Comparison of ENCODE assay signal across 8 cellular contexts in genomic region chr3:141737828-141738635, GRCh38. TPM values are rescaled to one million over a fixed set of nuclear protein-coding genes. Genes with fewer than 3 reads are reported as not detected.
DNase-seq lines count a peak whose midpoint lies in the region; ATAC-seq and TF ChIP-seq lines count a peak whose summit lies in the region.

Gene RNF7 (plus strand): TSS chr3:141738298. CDS start chr3:141738342, 44 bp downstream.

- H3K9me3 ChIP-seq in IMR-90 (ENCODE audit: control insufficient read depth, insufficient read depth, low read length): no peaks in the 10 kb centered on the region
- no peaks in the 10 kb centered on the region for H3K9me3 ChIP-seq in OCI-LY7 (ENCODE audit: low read length)
- no peaks in the 10 kb centered on the region for H3K9me3 ChIP-seq in mononuclear cell (ENCODE audit: low read depth, low read length)

- BruUV-seq in IMR-90 (replicated peaks; lab: Mats Ljungman, UMichigan) (no TSS peak), OCI-LY7 (replicated peaks; lab: Mats Ljungman, UMichigan) (no TSS peak)

- ATAC-seq in GM21528 (IDR thresholded peaks at IDR 0.05; ENCODE audit: low FRiP score, unreplicated experiment) (peak; percentile 94), IMR-90 (ENCODE audit: low read depth) (peak; percentile 96)

- peaks cover 0 to 19% of the 10 kb centered on the region in 2 experiments; a peak in 3 of 4 replicates for H3K79me1 ChIP-seq in IMR-90 (ENCODE audit: low read depth in 1 of 2, low read length in 2 of 2)

- H3K23ac ChIP-seq in IMR-90 (ENCODE audit: low read depth, low read length): peak within 1 kb of the TSS; percentile 97

- DNase-seq in DMS153 (lab: John Stamatoyannopoulos, UW) (peak; percentile 94), IMR-90 (peak; percentile 93), OCI-LY7 (ENCODE audit: low spot score) (peak; percentile 98), activated T-cell treated with anti-CD3 and anti-CD28 coated beads for 1 hour (ENCODE audit: low read depth) (peak; percentile 93), epidermal melanocyte (ENCODE audit: insufficient read length, low spot score) (peak; percentile 72)
- peak; percentile 90 to 94 for DNase-seq in stimulated activated CD8-positive, alpha-beta memory T cell treated with anti-CD3 and anti-CD28 coated beads, Interleukin-4, amount 100 ng/mL, for 1 hour (ENCODE audit: low read depth in 2 of 2, low spot score in 1 of 2)

- peak within 1 kb of the TSS; percentile 97 for H3K56ac ChIP-seq in IMR-90 (ENCODE audit: extremely low read depth, insufficient read depth, low read length)

- peak; percentile 73 for TF ChIP-seq RAD21 in IMR-90 (IDR thresholded peaks at IDR 0.05; ENCODE audit: low read length)

- H2BK120ac ChIP-seq in IMR-90 (ENCODE audit: low read depth, low read length): peak within 1 kb of the TSS; percentile 86

- peak within 1 kb of the TSS; percentile 94 for H3K18ac ChIP-seq in IMR-90 (ENCODE audit: low read depth, low read length)

- H3K27me3 ChIP-seq in IMR-90 (ENCODE audit: control insufficient read depth, insufficient read depth, low read length): no peaks in the 10 kb centered on the region
- no peaks in the 10 kb centered on the region for H3K27me3 ChIP-seq in mononuclear cell (ENCODE audit: insufficient read depth, low read length)

- TF ChIP-seq POLR2A in IMR-90 (IDR thresholded peaks at IDR 0.05; ENCODE audit: low read depth, low read length): peak; percentile 68

- peaks cover 2% of the 10 kb centered on the region; the same call in 1 of the 2 replicates for H3K36me3 ChIP-seq in IMR-90 (ENCODE audit: control insufficient read depth, insufficient read depth, low read length)
- H3K36me3 ChIP-seq in OCI-LY7 (ENCODE audit: insufficient read depth, low read length): peaks cover 29% of the 10 kb centered on the region

- peak; percentile 98 for TF ChIP-seq CTCF in IMR-90 (conservative IDR thresholded peaks at IDR 0.05; ENCODE audit: low read depth, low read length)
- TF ChIP-seq CTCF in OCI-LY7 (conservative IDR thresholded peaks at IDR 0.05; ENCODE audit: low read length): peak; percentile 86

- peak within 1 kb of the TSS; percentile 82 for H4K91ac ChIP-seq in IMR-90 (ENCODE audit: insufficient read depth, low read depth, low read length)

- peak within 1 kb of the TSS; percentile 96 for H2AK9ac ChIP-seq in IMR-90 (replicated peaks; ENCODE audit: low read depth, low read length, poor library complexity)

- in situ Hi-C loops in IMR-90 (cut with MboI; ENCODE audit: low sequenced_read_pairs): no loop called here

- H3K27ac ChIP-seq in IMR-90 (ENCODE audit: insufficient read depth, low read length) (peak within 1 kb of the TSS; percentile 97), OCI-LY7 (ENCODE audit: low read depth, low read length, poor library complexity, severe bottlenecking) (peak within 1 kb of the TSS; percentile 71)

- H2AFZ ChIP-seq in IMR-90 (replicated peaks; ENCODE audit: low read length, poor library complexity): peak within 1 kb of the TSS; percentile 100
- H2AFZ ChIP-seq in OCI-LY7 (ENCODE audit: low read length): peak within 1 kb of the TSS; percentile 98

- intact Hi-C loops in IMR-90 (cut with micrococcal nuclease) (loop anchor here (1.0 to 10.0 kb wide), 8 partner anchors 51 to 273 kb away; no protein-coding TSS in a partner anchor), OCI-LY7 (cut with micrococcal nuclease; ENCODE audit: unreplicated experiment) (loop anchor here (1.0 to 10.0 kb wide), 7 partner anchors 137 to 709 kb away; partner anchors contain the start of genes RASA2 and XRN1)

- H3K4me1 ChIP-seq in IMR-90 (ENCODE audit: control insufficient read depth, insufficient read depth, low read length): peaks cover 9% of the 10 kb centered on the region
- H3K4me1 ChIP-seq in OCI-LY7 (ENCODE audit: insufficient read depth, low read length, poor library complexity, severe bottlenecking): peaks cover 40% of the 10 kb centered on the region
- H3K4me1 ChIP-seq in mononuclear cell (ENCODE audit: insufficient read depth, low read length): peaks cover 37% of the 10 kb centered on the region

- H4K8ac ChIP-seq in IMR-90 (ENCODE audit: low read depth in 2 of 2, low read length in 2 of 2): peak within 1 kb of the TSS; percentile 88 to 100

- dilution Hi-C loops in IMR-90 (cut with HindIII; ENCODE audit: low sequenced_read_pairs, unreplicated experiment): no loop called here

- peak within 1 kb of the TSS; percentile 98 for H3K4ac ChIP-seq in IMR-90 (ENCODE audit: low read depth, low read length)

- H3K9me1 ChIP-seq in IMR-90 (ENCODE audit: insufficient read depth, low read length): peaks cover 7% of the 10 kb centered on the region; the same call in 1 of the 2 replicates

- H3K4me2 ChIP-seq in IMR-90 (ENCODE audit: low read depth, low read length) (peak within 1 kb of the TSS; percentile 87), OCI-LY7 (ENCODE audit: low read length) (peak within 1 kb of the TSS; percentile 82)

- H4K20me1 ChIP-seq in IMR-90 (ENCODE audit: insufficient read depth, low read length) (peaks cover 21% of the 10 kb centered on the region), OCI-LY7 (ENCODE audit: insufficient read depth, low read length) (peaks cover 25% of the 10 kb centered on the region)

- CTCF ChIA-PET in IMR-90 (lab: Yijun Ruan, JAX): interaction anchor here (0.6 to 0.8 kb wide), 5 partner anchors 27 to 256 kb away, joined by 3 read pairs; no protein-coding TSS in a partner anchor
- CTCF ChIA-PET in OCI-LY7 (lab: Charles Lee; ENCODE audit: unreplicated experiment): interaction anchor here (1.0 kb wide), 1 partner anchor 13 kb away, joined by 3 read pairs; no protein-coding TSS in a partner anchor

- H2AK5ac ChIP-seq in IMR-90 (ENCODE audit: low read depth, low read length): peak within 1 kb of the TSS; percentile 97

- H3K4me3 ChIP-seq in IMR-90 (ENCODE audit: insufficient read depth, low read depth, low read length) (peak within 1 kb of the TSS; percentile 86), OCI-LY7 (ENCODE audit: low read depth, low read length, poor library complexity, severe bottlenecking) (peak within 1 kb of the TSS; percentile 96), mononuclear cell (ENCODE audit: low read length) (peak within 1 kb of the TSS; percentile 98)

- peak within 1 kb of the TSS; percentile 94 for H2BK5ac ChIP-seq in IMR-90 (ENCODE audit: low read depth, low read length, poor library complexity, severe bottlenecking)

- POLR2A ChIA-PET in IMR-90 (lab: Charles Lee; ENCODE audit: unreplicated experiment) (no interaction called here), OCI-LY7 (lab: Charles Lee) (interaction anchor here (0.6 kb wide), 1 partner anchor 300 kb away, joined by 5 read pairs; no protein-coding TSS in a partner anchor)

- peak within 1 kb of the TSS; percentile 99 for H3K14ac ChIP-seq in IMR-90 (replicated peaks; ENCODE audit: low read depth, low read length)

- peak within 1 kb of the TSS; percentile 73; the same call in 2 of the 3 replicates for H2BK15ac ChIP-seq in IMR-90 (ENCODE audit: low read depth, low read length)

- H3K9ac ChIP-seq in IMR-90 (ENCODE audit: low read depth, low read length): peak within 1 kb of the TSS; percentile 95

- peak within 1 kb of the TSS; percentile 98 for H4K5ac ChIP-seq in IMR-90 (ENCODE audit: low read depth, low read length)

- H3K79me2 ChIP-seq in OCI-LY7 (ENCODE audit: insufficient read depth, low read depth, low read length): peaks cover 48% of the 10 kb centered on the region

- 1% methylated on average over 34 of the region's 65 CpGs; no CpG with 5 or more reads in 1 of the 2 experiments for WGBS in IMR-90 (ENCODE audit: extremely low coverage in 2 of 2, insufficient read length in 1 of 2), 2 experiments

- H2BK20ac ChIP-seq in IMR-90 (ENCODE audit: low read depth, low read length): peak within 1 kb of the TSS; percentile 67; the same call in 1 of the 2 replicates

- H3K9me2 ChIP-seq in OCI-LY7 (ENCODE audit: insufficient read depth, low read length): no peaks in the 10 kb centered on the region

TF ChIP-seq in IMR-90, 13 proteins besides CTCF, POLR2A, EP300 and RAD21:
- no peak for TF ChIP-seq BHLHE40 (IDR thresholded peaks at IDR 0.05; ENCODE audit: low read depth, low read length)
- TF ChIP-seq FOS (IDR thresholded peaks at IDR 0.05; ENCODE audit: low read depth, low read length): peak; percentile 16; the same call in 1 of the 2 replicates
- no peak for TF ChIP-seq CEBPB (IDR thresholded peaks at IDR 0.05; ENCODE audit: low read depth, low read length)
- 0 out of 2 replicates have a peak, but pooled peaks have one; percentile 1 for TF ChIP-seq MAFK (IDR thresholded peaks at IDR 0.05; ENCODE audit: low read depth, low read length)
- TF ChIP-seq MXI1 (IDR thresholded peaks at IDR 0.05; ENCODE audit: borderline replicate concordance, low read depth, low read length): peak; percentile 51; the same call in 1 of the 2 replicates
- no peak for TF ChIP-seq RFX5 (IDR thresholded peaks at IDR 0.05; ENCODE audit: low read depth, low read length)
- 0 out of 2 replicates have a peak, but pooled peaks have one; percentile 33 for TF ChIP-seq USF2 (IDR thresholded peaks at IDR 0.05; ENCODE audit: low read depth, low read length)
- peak; percentile 46 for TF ChIP-seq SMC3 (IDR thresholded peaks at IDR 0.05; ENCODE audit: low read depth, low read length)
- TF ChIP-seq MAZ (IDR thresholded peaks at IDR 0.05; ENCODE audit: borderline replicate concordance, low read depth, low read length): peak; percentile 89

RNA-seq across cellular contexts. Expression of gene RNF7, which starts in this region (rescaled TPM):
- 111 and 149 TPM in 2 replicates for total RNA-seq in IMR-90 (2012; rRNA removed)
- polyA plus RNA-seq in IMR-90 (2012; rRNA removed): 70.5 and 98.7 TPM in 2 replicates
- 119 and 155 TPM in 2 replicates for polyA plus RNA-seq in IMR-90 (2012; cell fraction: cytosol; rRNA removed)
- 33.0 and 66.1 TPM in 2 replicates for polyA plus RNA-seq in IMR-90 (2012; cell fraction: nucleus; rRNA removed; ENCODE audit: low replicate concordance)
- 36.3 and 47.3 TPM in 2 replicates for total RNA-seq in OCI-LY7 (2014; rRNA removed; shearing (Covaris generic))
- 74.2 and 81.3 TPM in 2 replicates for total RNA-seq in OCI-LY7 (2022)
- total RNA-seq in mononuclear cell: 68.8 TPM

Comparison
In these comparisons a context has a peak if more than half of its experiments do, and no peak if none do; other contexts are left out.
1. Peak in every context shown above with its lines: DNase-seq, ATAC-seq, H3K4me3 ChIP-seq and H3K27ac ChIP-seq.